Comparison of ENCODE assay signal across 9 cellular contexts in the genomic region with DNA sequence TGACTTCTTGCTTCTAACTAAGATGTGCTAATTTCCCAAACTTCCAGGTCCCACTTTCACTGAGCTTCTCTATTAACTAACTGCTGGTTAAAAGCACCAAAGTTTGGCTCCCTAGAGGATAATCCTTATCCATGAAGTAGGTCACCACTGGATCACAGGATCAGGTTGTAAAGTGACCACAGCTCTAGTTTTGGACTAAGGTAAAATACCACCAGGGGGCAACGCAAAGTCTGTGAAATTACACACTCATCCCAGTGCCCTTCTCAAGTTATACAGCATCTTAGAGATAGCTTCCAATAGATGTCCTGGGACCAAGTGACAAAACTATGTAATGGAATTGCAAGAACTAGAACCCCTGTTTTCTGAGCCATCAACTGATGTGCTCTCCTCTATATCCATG.
DNase-seq lines count a peak whose midpoint lies in the region.
"Had no signal": no experiment of that assay in that cellular context is flagged by ENCODE, and none has a peak within 500 bp of the region (broad histone marks: within the 10 kb centered on the region; RNA-seq: fewer than 3 reads in every experiment).

No MANE protein-coding gene starts in this region.

- H3K36me3 Mint-ChIP-seq in activated CD4-positive, alpha-beta memory T cell treated with anti-CD3 and anti-CD28 coated beads for 36 hours, result peaks cover 33% of the 10 kb centered on the region
- H3K36me3 Mint-ChIP-seq in activated CD4-positive, alpha-beta memory T cell treated with anti-CD3 and anti-CD28 coated beads, Interleukin-2, amount 10 ng/mL, durations not matched to agents 7 days and 5 days (ENCODE audit: low read depth), result peaks cover 35% of the 10 kb centered on the region

- no peak overlapping the region for H3K27ac Mint-ChIP-seq in activated CD4-positive, alpha-beta memory T cell treated with anti-CD3 and anti-CD28 coated beads for 36 hours
- H3K27ac Mint-ChIP-seq in activated CD4-positive, alpha-beta memory T cell treated with anti-CD3 and anti-CD28 coated beads, Interleukin-2, amount 10 ng/mL, durations not matched to agents 7 days and 5 days, result no peak overlapping the region

- no peak overlapping the region for H3K4me3 Mint-ChIP-seq in activated CD4-positive, alpha-beta memory T cell treated with anti-CD3 and anti-CD28 coated beads for 36 hours
- no peak overlapping the region for H3K4me3 Mint-ChIP-seq in activated CD4-positive, alpha-beta memory T cell treated with anti-CD3 and anti-CD28 coated beads, Interleukin-2, amount 10 ng/mL, durations not matched to agents 7 days and 5 days
- H3K4me3 Mint-ChIP-seq: naive B cell had no signal

- CTCF ChIA-PET in activated CD4-positive, alpha-beta memory T cell treated with anti-CD3 and anti-CD28 coated beads for 36 hours (lab: Charles Lee), result interaction anchor here (1.1 to 2.3 kb wide), 11 partner anchors 19 to 286 kb away, joined by 3 to 15 read pairs (median 5); no protein-coding TSS in a partner anchor
- CTCF ChIA-PET in activated CD4-positive, alpha-beta memory T cell treated with anti-CD3 and anti-CD28 coated beads, Interleukin-2, amount 10 ng/mL, durations not matched to agents 7 days and 5 days (lab: Charles Lee), result interaction anchor here (0.9 to 2.3 kb wide), 11 partner anchors 10 to 254 kb away, joined by 3 to 11 read pairs (median 4); no protein-coding TSS in a partner anchor

- peaks cover 5% of the 10 kb centered on the region for H3K4me1 Mint-ChIP-seq in activated CD4-positive, alpha-beta memory T cell treated with anti-CD3 and anti-CD28 coated beads for 36 hours (ENCODE audit: low read depth)
- H3K4me1 Mint-ChIP-seq in activated CD4-positive, alpha-beta memory T cell treated with anti-CD3 and anti-CD28 coated beads, Interleukin-2, amount 10 ng/mL, durations not matched to agents 7 days and 5 days, result peaks cover 17% of the 10 kb centered on the region

- H3K9me3 Mint-ChIP-seq in activated CD4-positive, alpha-beta memory T cell treated with anti-CD3 and anti-CD28 coated beads for 36 hours, result peaks cover 8% of the 10 kb centered on the region
- H3K9me3 Mint-ChIP-seq in activated CD4-positive, alpha-beta memory T cell treated with anti-CD3 and anti-CD28 coated beads, Interleukin-2, amount 10 ng/mL, durations not matched to agents 7 days and 5 days, result peaks cover 7% of the 10 kb centered on the region

- no peaks in the 10 kb centered on the region for H3K27me3 Mint-ChIP-seq in activated CD4-positive, alpha-beta memory T cell treated with anti-CD3 and anti-CD28 coated beads for 36 hours
- no peaks in the 10 kb centered on the region for H3K27me3 Mint-ChIP-seq in activated CD4-positive, alpha-beta memory T cell treated with anti-CD3 and anti-CD28 coated beads, Interleukin-2, amount 10 ng/mL, durations not matched to agents 7 days and 5 days
- H3K27me3 Mint-ChIP-seq: naive B cell had no signal

- intact Hi-C loops in activated CD4-positive, alpha-beta memory T cell treated with anti-CD3 and anti-CD28 coated beads for 36 hours (cut with micrococcal nuclease), result loop anchor here (1.0 kb wide), 1 partner anchor 54 kb away; no protein-coding TSS in a partner anchor

- DNase-seq in activated CD4-positive, alpha-beta memory T cell treated with anti-CD3 and anti-CD28 coated beads for 36 hours, result peak; percentile 11
- DNase-seq in activated CD4-positive, alpha-beta memory T cell treated with anti-CD3 and anti-CD28 coated beads, Interleukin-2, amount 10 ng/mL, durations not matched to agents 7 days and 5 days, result no peak
- DNase-seq in NCI-H460 (ENCODE audit: extremely low read depth, low read depth) (peak; percentile 15), fibroblast of gingiva (ENCODE audit: low read depth) (peak; percentile 31), smooth muscle cell of the brain vasculature (ENCODE audit: low read depth, low spot score) (peak; percentile 15), NCI-H1930 (lab: John Stamatoyannopoulos, UW) (no peak), putamen (ENCODE audit: low spot score) (no peak)
- no peak for DNase-seq in stimulated activated CD4-positive, alpha-beta T cell treated with anti-CD3 and anti-CD28 coated beads, Interleukin-1b, Interleukin-23, amount 100 ng/mL, for 48 hours
- DNase-seq: naive B cell had no signal

- POLR2A ChIA-PET in activated CD4-positive, alpha-beta memory T cell treated with anti-CD3 and anti-CD28 coated beads for 36 hours (lab: Charles Lee), result no interaction called here
- POLR2A ChIA-PET in activated CD4-positive, alpha-beta memory T cell treated with anti-CD3 and anti-CD28 coated beads, Interleukin-2, amount 10 ng/mL, durations not matched to agents 7 days and 5 days (lab: Charles Lee), result interaction anchor here (1.2 kb wide), 1 partner anchor 51 kb away, joined by 4 read pairs; no protein-coding TSS in a partner anchor

Comparison
In these comparisons a context has a peak if more than half of its experiments do, and no peak if none do; other contexts are left out.
1. DNase-seq: peak in activated CD4-positive, alpha-beta memory T cell treated with anti-CD3 and anti-CD28 coated beads for 36 hours (single experiment), NCI-H460 (single experiment), fibroblast of gingiva (single experiment) and smooth muscle cell of the brain vasculature (single experiment); none in activated CD4-positive, alpha-beta memory T cell treated with anti-CD3 and anti-CD28 coated beads, Interleukin-2, amount 10 ng/mL, durations not matched to agents 7 days and 5 days (single experiment), NCI-H1930 (0 of 2), putamen (single experiment) and stimulated activated CD4-positive, alpha-beta T cell treated with anti-CD3 and anti-CD28 coated beads, Interleukin-1b, Interleukin-23, amount 100 ng/mL, for 48 hours (single experiment).